In genomic region chr1:204080163-204080903, GRCh38 we compare ENCODE assay signal across 8 cellular contexts. TPM values are rescaled to one million over a fixed set of nuclear protein-coding genes. Genes with fewer than 3 reads are reported as not detected.
DNase-seq lines count a peak whose midpoint lies in the region; ATAC-seq and TF ChIP-seq lines count a peak whose summit lies in the region.

No MANE protein-coding gene starts in this region.

- H3F3A ChIP-seq in neural progenitor cell (ENCODE audit: low read depth) = peaks cover 74% of the 10 kb centered on the region

- H2AFZ ChIP-seq in neural progenitor cell (replicated peaks) = no peak overlapping the region

- H3K27me3 Mint-ChIP-seq in neural progenitor cell (ENCODE audit: insufficient read depth, low read depth) = peaks cover 5% of the 10 kb centered on the region
- peaks cover 27% of the 10 kb centered on the region for H3K27me3 Mint-ChIP-seq in activated CD4-positive, alpha-beta T cell treated with anti-CD3 and anti-CD28 coated beads, Interleukin-2, amount 10 ng/mL, durations not matched to agents 7 days and 5 days

- ATAC-seq in GM19324 (IDR thresholded peaks at IDR 0.05; ENCODE audit: low FRiP score, unreplicated experiment) (no peak), HG03378 (IDR thresholded peaks at IDR 0.05; ENCODE audit: unreplicated experiment) (no peak)

- H3K36me3 ChIP-seq in neural progenitor cell = no peaks in the 10 kb centered on the region

- peaks cover 93% of the 10 kb centered on the region for H3K4me1 Mint-ChIP-seq in neural progenitor cell
- H3K4me1 Mint-ChIP-seq in activated CD4-positive, alpha-beta T cell treated with anti-CD3 and anti-CD28 coated beads, Interleukin-2, amount 10 ng/mL, durations not matched to agents 7 days and 5 days = peaks cover 6% of the 10 kb centered on the region

- peak overlapping the region; percentile 66 for H3K4me3 Mint-ChIP-seq in neural progenitor cell
- no peak overlapping the region for H3K4me3 Mint-ChIP-seq in activated CD4-positive, alpha-beta T cell treated with anti-CD3 and anti-CD28 coated beads, Interleukin-2, amount 10 ng/mL, durations not matched to agents 7 days and 5 days

- CTCF ChIA-PET in activated CD4-positive, alpha-beta T cell treated with anti-CD3 and anti-CD28 coated beads, Interleukin-2, amount 10 ng/mL, durations not matched to agents 7 days and 5 days (lab: Charles Lee) = no interaction called here

- H3K27ac Mint-ChIP-seq in neural progenitor cell = peak overlapping the region; percentile 90
- no peak overlapping the region for H3K27ac Mint-ChIP-seq in activated CD4-positive, alpha-beta T cell treated with anti-CD3 and anti-CD28 coated beads, Interleukin-2, amount 10 ng/mL, durations not matched to agents 7 days and 5 days

- DNase-seq in NCI-H2081 (lab: John Stamatoyannopoulos, UW) (peak; percentile 47 to 50), NCI-H2081 treated with DMSO at 0.1 percent for 48 hours (lab: John Stamatoyannopoulos, UW) (no peak), RPMI7951 (ENCODE audit: low read depth) (peak; percentile 80), fibroblast of the aortic adventitia (ENCODE audit: low read depth) (peak; percentile 85), neural progenitor cell (ENCODE audit: low spot score) (peak; percentile 94)
- no peak for DNase-seq in activated CD4-positive, alpha-beta T cell treated with anti-CD3 and anti-CD28 coated beads, Interleukin-2, amount 10 ng/mL, durations not matched to agents 7 days and 5 days

- H3K9me3 ChIP-seq in neural progenitor cell (ENCODE audit: low read depth) = no peaks in the 10 kb centered on the region

- peaks cover 98% of the 10 kb centered on the region for H3K79me2 ChIP-seq in neural progenitor cell (ENCODE audit: low read depth)

- peaks cover 8% of the 10 kb centered on the region for H3K36me3 Mint-ChIP-seq in neural progenitor cell
- no peaks in the 10 kb centered on the region for H3K36me3 Mint-ChIP-seq in activated CD4-positive, alpha-beta T cell treated with anti-CD3 and anti-CD28 coated beads, Interleukin-2, amount 10 ng/mL, durations not matched to agents 7 days and 5 days (ENCODE audit: low read depth)

- H3K4me3 ChIP-seq in fibroblast of the aortic adventitia (ENCODE audit: low read depth, low read length) = no peak overlapping the region
- no peak overlapping the region for H3K4me3 ChIP-seq in neural progenitor cell

- peaks cover 90% of the 10 kb centered on the region for H3K4me1 ChIP-seq in neural progenitor cell

- no peak for TF ChIP-seq CTCF in fibroblast of the aortic adventitia (IDR thresholded peaks at IDR 0.05; ENCODE audit: insufficient read depth, low read length)
- no peak for TF ChIP-seq CTCF in neural progenitor cell (IDR thresholded peaks at IDR 0.05)

- H3K27me3 ChIP-seq in neural progenitor cell = peaks cover 10% of the 10 kb centered on the region

- H3K27ac ChIP-seq in neural progenitor cell = peak overlapping the region; percentile 71

- peaks cover 84% of the 10 kb centered on the region for H4K20me1 ChIP-seq in neural progenitor cell (ENCODE audit: low read depth)

- POLR2A ChIA-PET in activated CD4-positive, alpha-beta T cell treated with anti-CD3 and anti-CD28 coated beads, Interleukin-2, amount 10 ng/mL, durations not matched to agents 7 days and 5 days (lab: Charles Lee) = no interaction called here

- peak overlapping the region; percentile 66 for H3K4me2 ChIP-seq in neural progenitor cell

- H3K9ac ChIP-seq in neural progenitor cell = no peak overlapping the region

- no peaks in the 10 kb centered on the region for H3K9me3 Mint-ChIP-seq in neural progenitor cell
- H3K9me3 Mint-ChIP-seq in activated CD4-positive, alpha-beta T cell treated with anti-CD3 and anti-CD28 coated beads, Interleukin-2, amount 10 ng/mL, durations not matched to agents 7 days and 5 days = no peaks in the 10 kb centered on the region

RNA-seq across cellular contexts. Expression of gene SOX13, which starts 7.4 kb away (rescaled TPM):
- 4.4 and 7.2 TPM in 2 replicates for total RNA-seq in RPMI7951 (2014; rRNA removed; shearing (Covaris generic))
- 3.3 and 5.1 TPM in 2 replicates for total RNA-seq in fibroblast of the aortic adventitia (ENCODE audit: low replicate concordance)
- total RNA-seq in neural progenitor cell (ENCODE audit: low replicate concordance) = 27.8 and 28.6 TPM in 2 replicates
- 1 to 10 TPM in 1 of 2 experiments, under 1 TPM in 1; 0.60 to 1.3 TPM for total RNA-seq in activated CD4-positive, alpha-beta T cell treated with anti-CD3 and anti-CD28 coated beads, Interleukin-2, amount 10 ng/mL, durations not matched to agents 7 days and 5 days

Comparison
In these comparisons a context has a peak if more than half of its experiments do, and no peak if none do; other contexts are left out.
1. DNase-seq: peak in NCI-H2081 (2 of 2), RPMI7951 (single experiment), fibroblast of the aortic adventitia (single experiment) and neural progenitor cell (single experiment); none in NCI-H2081 treated with DMSO at 0.1 percent for 48 hours (single experiment) and activated CD4-positive, alpha-beta T cell treated with anti-CD3 and anti-CD28 coated beads, Interleukin-2, amount 10 ng/mL, durations not matched to agents 7 days and 5 days (single experiment).